Comparison of ENCODE assay signal across 18 cellular contexts in genomic region chr9:86997158-86997557, GRCh38. TPM values are rescaled to one million over a fixed set of nuclear protein-coding genes. Genes with fewer than 3 reads are reported as not detected.
DNase-seq lines count a peak whose midpoint lies in the region; ATAC-seq, FAIRE-seq and TF ChIP-seq lines count a peak whose summit lies in the region.
"Had no signal": no experiment of that assay in that cellular context is flagged by ENCODE, and none has a peak within 500 bp of the region (broad histone marks: within the 10 kb centered on the region; RNA-seq: fewer than 3 reads in every experiment).

No MANE protein-coding gene starts in this region.

- H2BK120ac ChIP-seq in H9 (ENCODE audit: low read depth, low read length, poor library complexity, severe bottlenecking) = no peak overlapping the region

- H2AK5ac ChIP-seq in H9 (ENCODE audit: insufficient read length, low read length) = no peak overlapping the region

- H3K4ac ChIP-seq in H9 (ENCODE audit: low read depth, low read length) = no peak overlapping the region

- no peaks in the 10 kb centered on the region for H3K79me1 ChIP-seq in H9 (ENCODE audit: insufficient read depth, low read depth, low read length, poor library complexity, severe bottlenecking)

- no peak for TF ChIP-seq POLR2A in H54 (IDR thresholded peaks at IDR 0.05; ENCODE audit: low read depth, low read length)

- H3K27ac Mint-ChIP-seq in H9 (no peak overlapping the region), endodermal cell (no peak overlapping the region), neural crest cell (ENCODE audit: unreplicated experiment) (no peak overlapping the region)
- H3K27ac Mint-ChIP-seq: CD14-positive monocyte, GM23338 had no signal

- WGBS in H9 (ENCODE audit: extremely low coverage, insufficient read length, low lambda C conversion rate) = no CpG with 5 or more reads among the region's 2 CpGs
- WGBS in endodermal cell (ENCODE audit: insufficient coverage in 1 of 2, insufficient read length in 1 of 2), 2 experiments = 47 to 100% methylated on average over 1 to 2 of the region's 2 CpGs

- H3K9me3 Mint-ChIP-seq in H9 (no peaks in the 10 kb centered on the region), endodermal cell (no peaks in the 10 kb centered on the region), neural crest cell (no peaks in the 10 kb centered on the region)
- H3K9me3 Mint-ChIP-seq: GM23338 had no signal

- H2BK5ac ChIP-seq in H9 (ENCODE audit: insufficient read length, low read length) = no peak overlapping the region

- H3K27me3 Mint-ChIP-seq in H9 (ENCODE audit: low read depth) (peaks cover 2% of the 10 kb centered on the region; the same call in 1 of the 2 replicates), endodermal cell (ENCODE audit: insufficient read depth) (peaks cover 10% of the 10 kb centered on the region), neural crest cell (ENCODE audit: low read depth) (no peaks in the 10 kb centered on the region)

- H2BK20ac ChIP-seq in H9 (ENCODE audit: low read depth, low read length, poor library complexity, severe bottlenecking) = no peak overlapping the region

- no peak overlapping the region for H4K8ac ChIP-seq in H9 (replicated peaks; ENCODE audit: insufficient read length, low read depth, low read length)

- no peak overlapping the region for H3K14ac ChIP-seq in H9 (ENCODE audit: insufficient read depth, low read length)

- no peak overlapping the region for H4K5ac ChIP-seq in H9 (ENCODE audit: insufficient read length, low read depth, low read length)

- H3K4me2 ChIP-seq in H9 (ENCODE audit: insufficient read depth, insufficient read length, low read length) = no peak overlapping the region
- H3K4me2 ChIP-seq: GM23338 had no signal

- peak; percentile 58; the same call in 2 of the 3 replicates for TF ChIP-seq CTCF in H9 (conservative IDR thresholded peaks at IDR 0.05)
- peak; percentile 81 for TF ChIP-seq CTCF in RWPE2 (IDR thresholded peaks at IDR 0.05; ENCODE audit: poor library complexity, severe bottlenecking)
- peak; percentile 73 for TF ChIP-seq CTCF in endodermal cell (conservative IDR thresholded peaks at IDR 0.05)
- TF ChIP-seq CTCF in neural crest cell (conservative IDR thresholded peaks at IDR 0.05) = peak; percentile 47

- H3K79me2 ChIP-seq in H9 (ENCODE audit: insufficient read depth, low read length) = no peaks in the 10 kb centered on the region

- no peak overlapping the region for H3K4me3 Mint-ChIP-seq in H9
- no peak overlapping the region for H3K4me3 Mint-ChIP-seq in endodermal cell
- no peak overlapping the region for H3K4me3 Mint-ChIP-seq in neural crest cell
- H3K4me3 Mint-ChIP-seq: CD14-positive monocyte, GM23338 had no signal

- H3T11ph ChIP-seq in H9 (ENCODE audit: low read length) = no peak overlapping the region

- no peak overlapping the region for H3K56ac ChIP-seq in H9 (ENCODE audit: insufficient read length, low read depth, low read length)

- H4K20me1 ChIP-seq in H9 (ENCODE audit: control insufficient read depth, insufficient read depth, insufficient read length) = no peaks in the 10 kb centered on the region

- H3K4me3 ChIP-seq in RWPE2 (ENCODE audit: severe bottlenecking) (no peak overlapping the region), endodermal cell (ENCODE audit: low read length) (no peak overlapping the region)
- H3K4me3 ChIP-seq: GM23338, Peyer's patch had no signal

- FAIRE-seq in H54 (lab: Jason Lieb, UNC) = no peak

- H3K36me3 ChIP-seq in RWPE2 (ENCODE audit: low read depth) = no peaks in the 10 kb centered on the region
- no peaks in the 10 kb centered on the region for H3K36me3 ChIP-seq in endodermal cell (ENCODE audit: control insufficient read depth, insufficient read depth, low read length)
- H3K36me3 ChIP-seq: Peyer's patch had no signal

- no peak overlapping the region for H2BK15ac ChIP-seq in H9 (ENCODE audit: low read depth, low read length)

- no peaks in the 10 kb centered on the region for H3K4me1 Mint-ChIP-seq in H9
- H3K4me1 Mint-ChIP-seq in endodermal cell = no peaks in the 10 kb centered on the region
- H3K4me1 Mint-ChIP-seq in neural crest cell = no peaks in the 10 kb centered on the region
- H3K4me1 Mint-ChIP-seq: CD14-positive monocyte, GM23338 had no signal

- H3K9ac ChIP-seq in H9 (ENCODE audit: extremely low read depth, insufficient read length, low read length) (no peak overlapping the region), endodermal cell (ENCODE audit: extremely low read depth, low read length, poor library complexity, severe bottlenecking) (no peak overlapping the region)

- no peak overlapping the region for H2AFZ ChIP-seq in H9 (ENCODE audit: low read length)
- H2AFZ ChIP-seq: GM23338 had no signal

- no peaks in the 10 kb centered on the region for H3K23me2 ChIP-seq in H9 (ENCODE audit: insufficient read length, low read depth, low read length, poor library complexity, severe bottlenecking)

- H3K27ac ChIP-seq in H9 (ENCODE audit: insufficient read length, low read depth, low read length) = no peak overlapping the region
- no peak overlapping the region for H3K27ac ChIP-seq in RWPE2 (ENCODE audit: poor library complexity, severe bottlenecking)
- H3K27ac ChIP-seq in endodermal cell (ENCODE audit: low read depth, low read length) = no peak overlapping the region
- H3K27ac ChIP-seq: Peyer's patch had no signal

- H3K9me3 ChIP-seq in H9 (ENCODE audit: control insufficient read depth, low read depth, low read length) (no peaks in the 10 kb centered on the region), RWPE2 (ENCODE audit: severe bottlenecking) (no peaks in the 10 kb centered on the region), endodermal cell (ENCODE audit: control insufficient read depth, low read length) (no peaks in the 10 kb centered on the region)
- H3K9me3 ChIP-seq: Caco-2, Peyer's patch had no signal

- peak; percentile 69 for ATAC-seq in RWPE2 (ENCODE audit: low read depth)
- ATAC-seq in GM19455 (IDR thresholded peaks at IDR 0.05; ENCODE audit: unreplicated experiment) = no peak
- ATAC-seq: GM23338 had no signal

- H3K27me3 ChIP-seq in H9 (ENCODE audit: insufficient read depth, low read length) (no peaks in the 10 kb centered on the region), RWPE2 (ENCODE audit: insufficient read depth, poor library complexity, severe bottlenecking) (no peaks in the 10 kb centered on the region), endodermal cell (ENCODE audit: control insufficient read depth, insufficient read depth, low read length, poor library complexity, severe bottlenecking) (no peaks in the 10 kb centered on the region)
- H3K27me3 ChIP-seq: Peyer's patch had no signal

- H3K18ac ChIP-seq in H9 (ENCODE audit: insufficient read length, low read depth, low read length) = no peak overlapping the region

- no peaks in the 10 kb centered on the region for H3K4me1 ChIP-seq in H9 (ENCODE audit: insufficient read depth, low read length)
- H3K4me1 ChIP-seq in RWPE2 (ENCODE audit: insufficient read depth, poor library complexity, severe bottlenecking) = peaks cover 2% of the 10 kb centered on the region
- H3K4me1 ChIP-seq in endodermal cell (ENCODE audit: control insufficient read depth, insufficient read depth, low read length) = no peaks in the 10 kb centered on the region
- H3K4me1 ChIP-seq: Caco-2, Peyer's patch had no signal

- H4K91ac ChIP-seq in H9 (ENCODE audit: insufficient read length, low read depth, low read length) = no peak overlapping the region

- no peak overlapping the region for H2BK12ac ChIP-seq in H9 (ENCODE audit: insufficient read length, low read depth, low read length)

- H3K36me3 Mint-ChIP-seq in H9 (ENCODE audit: insufficient read depth in 1 of 3, low read depth in 3 of 3) (no peaks in the 10 kb centered on the region), endodermal cell (ENCODE audit: low read depth) (no peaks in the 10 kb centered on the region), neural crest cell (ENCODE audit: low read depth) (no peaks in the 10 kb centered on the region)
- H3K36me3 Mint-ChIP-seq: CD14-positive monocyte had no signal

- H3K23ac ChIP-seq in H9 (ENCODE audit: insufficient read length, low read depth, low read length) = no peak overlapping the region

- peak; percentile 32 for DNase-seq in H9
- no peak for DNase-seq in RWPE2 (ENCODE audit: low spot score)
- no peak for DNase-seq in endodermal cell
- DNase-seq in neural crest cell (ENCODE audit: low read depth, low spot score) = no peak
- no peak for DNase-seq in activated gamma-delta T cell (lab: John Stamatoyannopoulos, UW)
- no peak for DNase-seq in H54 (ENCODE audit: insufficient read length, low spot score)
- no peak for DNase-seq in stimulated activated CD4-positive, alpha-beta T cell treated with anti-CD3 and anti-CD28 coated beads, Interleukin-12 subunit alpha, Interleukin-12 subunit beta, amount 100 ng/mL, for 4 hours
- DNase-seq: Caco-2, GF-D8, KG1, NCI-H1092 treated with DMSO at 0.1 percent for 48 hours, NCI-H1694 treated with DMSO at 0.1 percent for 48 hours, NCI-H345, Peyer's patch, SIG-M5 had no signal

RNA-seq across cellular contexts. Expression of gene GAS1, which starts 49.9 kb away (rescaled TPM):
- 2.3 and 2.7 TPM in 2 replicates for total RNA-seq in H9 (2021)
- 1 to 10 TPM; 4.8 to 6.7 TPM for total RNA-seq in endodermal cell
- polyA plus RNA-seq in endodermal cell (2013, experiment 1 of 2) = 58.6 TPM
- polyA plus RNA-seq in endodermal cell (2013, experiment 2 of 2) = 45.7 TPM
- total RNA-seq in neural crest cell = 23.3 and 24.6 TPM in 2 replicates
